1 cellular context compared by ENCODE assay signal in genomic region chr4:90030202-90030601, GRCh38.
TF ChIP-seq lines count a peak whose summit lies in the region.

No MANE protein-coding gene starts in this region.

TF ChIP-seq in GM12878, 131 proteins besides CTCF, POLR2A, EP300 and RAD21 (continued from another document):
- TF ChIP-seq REST (IDR thresholded peaks at IDR 0.05; ENCODE audit: low read depth, low read length) (no peak), TCF12 (IDR thresholded peaks at IDR 0.05; ENCODE audit: low read depth, low read length) (no peak), ELK1 (IDR thresholded peaks at IDR 0.05; ENCODE audit: low read depth, low read length) (no peak), SMC3 (IDR thresholded peaks at IDR 0.05; ENCODE audit: borderline replicate concordance, low read length) (no peak)
